ENCODE assay signal across 29 cellular contexts in the genomic region with DNA sequence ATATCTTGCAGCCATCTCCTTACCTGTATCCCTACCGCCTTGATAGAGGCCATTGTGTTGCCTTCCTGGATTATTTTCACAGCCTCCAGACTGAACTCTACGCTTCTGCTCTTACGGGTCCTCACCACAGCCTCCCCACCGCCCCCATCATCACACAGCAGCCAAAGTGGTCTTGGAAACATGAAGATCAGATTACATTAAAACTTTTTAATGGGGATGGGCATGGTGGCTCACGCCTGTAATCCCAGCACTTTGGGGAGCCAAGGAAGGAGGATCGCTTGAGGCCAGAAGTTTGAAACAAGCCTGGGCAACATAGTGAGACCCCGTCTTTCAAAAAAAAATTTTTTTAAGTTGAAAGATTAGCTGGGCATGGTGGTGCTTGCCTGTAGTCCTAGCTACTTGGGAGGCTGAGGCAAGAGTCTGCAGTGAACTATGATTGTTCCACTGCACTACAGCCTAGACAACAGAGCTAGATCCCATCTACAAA.
"Had no signal": no experiment of that assay in that cellular context is flagged by ENCODE, and none has a peak within 500 bp of the region (broad histone marks: within the 10 kb centered on the region; RNA-seq: fewer than 3 reads in every experiment).

No MANE protein-coding gene starts in this region.

- H3K4me3 Mint-ChIP-seq: activated CD4-positive, alpha-beta memory T cell treated with anti-CD3 and anti-CD28 coated beads, Interleukin-2, amount 10 ng/mL, durations not matched to agents 7 days and 5 days; activated CD4-positive, alpha-beta T cell treated with anti-CD3 and anti-CD28 coated beads for 36 hours; activated naive CD8-positive, alpha-beta T cell treated with anti-CD3 and anti-CD28 coated beads, Interleukin-2, amount 50 U/mL, for 24 hours; activated T-cell treated with anti-CD3 and anti-CD28 coated beads, Interleukin-2, amount 50 U/mL, for 4 hours; brain; T-cell had no signal

- H3K36me3 Mint-ChIP-seq: activated naive CD4-positive, alpha-beta T cell treated with anti-CD3 and anti-CD28 coated beads, Interleukin-2, amount 50 U/mL, for 72 hours; brain; T-cell had no signal

- H3K4me1 Mint-ChIP-seq: activated CD4-positive, alpha-beta memory T cell treated with anti-CD3 and anti-CD28 coated beads, Interleukin-2, amount 10 ng/mL, durations not matched to agents 7 days and 5 days; activated CD4-positive, alpha-beta T cell treated with anti-CD3 and anti-CD28 coated beads for 36 hours; activated naive CD8-positive, alpha-beta T cell treated with anti-CD3 and anti-CD28 coated beads, Interleukin-2, amount 50 U/mL, for 24 hours; brain; T-cell had no signal

- ATAC-seq: activated CD4-positive, alpha-beta T cell treated with anti-CD3 and anti-CD28 coated beads for 36 hours; activated naive CD4-positive, alpha-beta T cell treated with anti-CD3 and anti-CD28 coated beads, Interleukin-2, amount 50 U/mL, for 72 hours; activated naive CD8-positive, alpha-beta T cell treated with anti-CD3 and anti-CD28 coated beads, Interleukin-2, amount 50 U/mL, for 24 hours; activated T-cell treated with anti-CD3 and anti-CD28 coated beads, Interleukin-2, amount 50 U/mL, for 4 hours; T-cell had no signal

- H3K36me3 ChIP-seq: cardiac muscle cell, Peyer's patch, SJCRH30, WERI-Rb-1 had no signal

- FAIRE-seq: astrocyte, TTC549 had no signal

- H3K27ac Mint-ChIP-seq: activated CD4-positive, alpha-beta memory T cell treated with anti-CD3 and anti-CD28 coated beads, Interleukin-2, amount 10 ng/mL, durations not matched to agents 7 days and 5 days; activated CD4-positive, alpha-beta T cell treated with anti-CD3 and anti-CD28 coated beads for 36 hours; activated naive CD4-positive, alpha-beta T cell treated with anti-CD3 and anti-CD28 coated beads, Interleukin-2, amount 50 U/mL, for 72 hours; activated naive CD8-positive, alpha-beta T cell treated with anti-CD3 and anti-CD28 coated beads, Interleukin-2, amount 50 U/mL, for 24 hours; brain; T-cell had no signal

- H3K27me3 ChIP-seq: cardiac muscle cell, Peyer's patch had no signal

- H3K27ac ChIP-seq: cardiac muscle cell, Peyer's patch, RWPE1, SJCRH30, WERI-Rb-1 had no signal

- H3K27me3 Mint-ChIP-seq: activated CD4-positive, alpha-beta memory T cell treated with anti-CD3 and anti-CD28 coated beads, Interleukin-2, amount 10 ng/mL, durations not matched to agents 7 days and 5 days had no signal

- H3K4me3 ChIP-seq: cardiac muscle cell, Peyer's patch, SJCRH30 had no signal

- H3K4me1 ChIP-seq: Peyer's patch, SJCRH30 had no signal

- DNase-seq: activated CD4-positive, alpha-beta memory T cell treated with anti-CD3 and anti-CD28 coated beads, Interleukin-2, amount 10 ng/mL, durations not matched to agents 7 days and 5 days; activated CD4-positive, alpha-beta T cell treated with anti-CD3 and anti-CD28 coated beads for 36 hours; activated CD4-positive, alpha-beta T cell treated with anti-CD3 and anti-CD28 coated beads, Interleukin-2, amount 50 U/mL, for 1 hour; activated effector memory CD4-positive, alpha-beta T cell treated with anti-CD3 and anti-CD28 coated beads, Interleukin-2, amount 50 U/mL, for 16 hours; activated naive CD4-positive, alpha-beta T cell treated with Interleukin-2 at 50 U/mL for 16 hours; activated naive CD8-positive, alpha-beta T cell treated with anti-CD3 and anti-CD28 coated beads, Interleukin-2, amount 50 U/mL, for 24 hours; activated T-cell treated with anti-CD3 and anti-CD28 coated beads, Interleukin-2, amount 50 U/mL, for 4 hours; amniotic stem cell; Kasumi-1; KBM-7; NCI-H1105 treated with DMSO at 0.1 percent for 48 hours; NCI-H146; NCI-H187 treated with DMSO at 0.1 percent for 48 hours; NCI-H2081 treated with DMSO at 0.1 percent for 48 hours; NCI-H446; NCI-H524; Peyer's patch; Right ventricle myocardium superior; SJCRH30; T-cell; T-helper 2 cell; T1000; WERI-Rb-1 had no signal

- H3K9me3 ChIP-seq: Peyer's patch, SJCRH30 had no signal

- H3K9me3 Mint-ChIP-seq: activated CD4-positive, alpha-beta memory T cell treated with anti-CD3 and anti-CD28 coated beads, Interleukin-2, amount 10 ng/mL, durations not matched to agents 7 days and 5 days; activated naive CD4-positive, alpha-beta T cell treated with anti-CD3 and anti-CD28 coated beads, Interleukin-2, amount 50 U/mL, for 72 hours; activated naive CD8-positive, alpha-beta T cell treated with anti-CD3 and anti-CD28 coated beads, Interleukin-2, amount 50 U/mL, for 24 hours; activated T-cell treated with anti-CD3 and anti-CD28 coated beads, Interleukin-2, amount 50 U/mL, for 4 hours; brain; T-cell had no signal
